8 cellular contexts compared by ENCODE assay signal in genomic region chr9:87499455-87500015, GRCh38. TPM values are rescaled to one million over a fixed set of nuclear protein-coding genes. Genes with fewer than 3 reads are reported as not detected.
DNase-seq lines count a peak whose midpoint lies in the region; ATAC-seq and TF ChIP-seq lines count a peak whose summit lies in the region.

No MANE protein-coding gene starts in this region.

- peaks cover 23% of the 10 kb centered on the region for H3K4me1 ChIP-seq in BE2C
- peaks cover 25% of the 10 kb centered on the region for H3K4me1 ChIP-seq in SJCRH30
- peaks cover 23 to 64% of the 10 kb centered on the region in 2 donors for H3K4me1 ChIP-seq in left lung

- peak; percentile 56 for ATAC-seq in GM21515 (IDR thresholded peaks at IDR 0.05; ENCODE audit: unreplicated experiment)
- ATAC-seq in left lung = no peak

- H3K4me3 ChIP-seq in BE2C (ENCODE audit: low read depth, low read length) = peak overlapping the region; percentile 62
- H3K4me3 ChIP-seq in SJCRH30 = peak overlapping the region; percentile 88
- H3K4me3 ChIP-seq in left lung = peak overlapping the region; percentile 74

- H3K36me3 ChIP-seq in BE2C = no peaks in the 10 kb centered on the region
- peaks cover 26% of the 10 kb centered on the region for H3K36me3 ChIP-seq in SJCRH30
- H3K36me3 ChIP-seq in left lung = no peaks in the 10 kb centered on the region

- intact Hi-C loops in left lung (cut with DNase I) = loop anchor here in 1 of 2 donors (10.0 kb wide), 1 partner anchor 105 kb away; no protein-coding TSS in a partner anchor

- H3K27ac ChIP-seq in SJCRH30 (peak overlapping the region; percentile 94; the same call in 1 of the 2 replicates), left lung (peak overlapping the region; percentile 85 to 86)

- H3K9me3 ChIP-seq in BE2C (no peaks in the 10 kb centered on the region), SJCRH30 (replicated peaks) (no peaks in the 10 kb centered on the region), left lung (no peaks in the 10 kb centered on the region)

- no peak for TF ChIP-seq CTCF in BE2C (IDR thresholded peaks at IDR 0.05; ENCODE audit: low read depth, low read length)
- no peak for TF ChIP-seq CTCF in left lung (IDR thresholded peaks at IDR 0.05)

- no peaks in the 10 kb centered on the region for H3K27me3 ChIP-seq in BE2C
- no peaks in the 10 kb centered on the region for H3K27me3 ChIP-seq in SJCRH30
- peaks cover 0 to 41% of the 10 kb centered on the region in 2 donors for H3K27me3 ChIP-seq in left lung

- DNase-seq in BE2C (no peak), SJCRH30 (peak in 1 of 2 experiments; percentile 22), left lung (no peak), retina (no peak), COR-L47 (lab: John Stamatoyannopoulos, UW) (no peak), SIG-M5 (lab: John Stamatoyannopoulos, UW) (no peak)
- no peak for DNase-seq in stimulated activated CD4-positive, alpha-beta T cell treated with anti-CD3 and anti-CD28 coated beads, Interleukin-2, amount 100 ng/mL, for 24 hours

RNA-seq across cellular contexts. Expression of gene DAPK1, which starts 1.9 kb away (rescaled TPM):
- polyA plus RNA-seq in BE2C (2012; ENCODE audit: insufficient read depth, insufficient read length, low read depth) = 27.7 TPM
- 62.0 and 73.5 TPM in 2 replicates for total RNA-seq in SJCRH30 (2014; rRNA removed; shearing (Covaris generic))
- total RNA-seq in left lung = 100 to 1,000 TPM in 1 of 2 donors, 10 to 100 TPM in 1; 78.2 to 123 TPM
